ENCODE assay signal across 1 cellular context in the genomic region with DNA sequence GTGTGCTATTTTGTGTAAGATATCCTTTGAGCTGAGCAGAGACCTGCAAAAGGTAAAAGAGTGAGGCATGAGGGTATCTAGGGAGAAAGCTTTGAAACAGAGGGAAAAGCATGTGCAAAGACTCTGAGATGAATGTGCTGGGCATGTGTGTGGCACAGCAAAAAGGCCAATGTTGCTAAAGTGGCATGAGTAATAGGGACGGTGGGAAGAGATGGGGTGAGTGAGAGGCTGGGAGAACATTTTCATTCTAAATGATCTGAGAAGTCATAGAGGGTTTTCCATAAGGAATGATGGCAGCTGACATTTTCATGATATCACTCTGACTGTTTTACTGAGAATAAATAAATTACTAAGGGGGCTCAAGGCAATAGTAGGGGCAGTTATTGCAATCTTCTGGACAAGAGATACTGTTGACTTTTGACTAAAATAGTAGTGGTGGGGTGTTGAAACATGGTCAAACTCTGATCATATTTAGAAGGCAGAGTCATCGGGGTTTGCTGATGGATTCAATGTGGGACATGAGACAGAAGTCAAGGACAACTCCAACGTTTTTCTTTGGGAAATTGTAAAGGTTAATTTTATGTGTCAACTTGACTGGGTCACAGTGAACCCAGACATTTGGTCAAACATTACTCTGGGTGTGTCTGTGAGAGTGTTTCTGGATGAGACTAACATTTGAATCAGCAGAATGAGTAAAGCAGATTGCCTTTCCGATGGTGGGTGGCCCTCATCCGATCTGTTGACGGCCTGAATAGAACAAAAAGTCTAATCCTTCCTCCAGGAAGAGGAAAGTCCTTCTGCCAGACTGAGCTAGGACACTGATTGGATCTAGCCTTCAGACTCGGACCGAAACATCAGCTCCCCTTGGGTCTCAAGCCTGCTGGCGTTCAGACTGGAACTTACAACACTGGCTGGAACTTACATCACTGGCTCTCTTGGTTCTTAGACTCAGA.
A peak's percentile ranks its signal among the peaks of the same experiment; 100 is the strongest.
TF ChIP-seq lines count a peak whose summit lies in the region.

No MANE protein-coding gene starts in this region.

TF ChIP-seq in A549, 52 proteins besides CTCF, POLR2A, EP300 and RAD21 (continued from another document):
- 0 out of 3 replicates have a peak, but pooled peaks have one; percentile 40 for TF ChIP-seq BCL3 (IDR thresholded peaks at IDR 0.05)
- TF ChIP-seq SMC3 (IDR thresholded peaks at IDR 0.05), result peak; percentile 23; the same call in 1 of the 3 replicates
- peak; percentile 63; the same call in 1 of the 2 replicates for TF ChIP-seq GATA3 (IDR thresholded peaks at IDR 0.05; ENCODE audit: borderline replicate concordance)
